In genomic region chr6:67567842-67568241, GRCh38 we compare ENCODE assay signal across 25 cellular contexts.
"Had no signal": no experiment of that assay in that cellular context is flagged by ENCODE, and none has a peak within 500 bp of the region (broad histone marks: within the 10 kb centered on the region; RNA-seq: fewer than 3 reads in every experiment).

No MANE protein-coding gene starts in this region.

- H3K36me3 ChIP-seq: esophagus squamous epithelium, gastrocnemius medialis, heart right ventricle, left lung, lower lobe of right lung had no signal

- H3K27ac Mint-ChIP-seq: dendritic cell treated with granulocyte-macrophage colony-stimulating factor and Interleukin-4, amounts not matched to agents 40 ng/mL and 50 ng/mL, for 4 days; effector memory CD8-positive, alpha-beta T cell; endodermal cell; mesothelial cell of epicardium; naive B cell; naive thymus-derived CD8-positive, alpha-beta T cell had no signal

- ATAC-seq: effector memory CD8-positive, alpha-beta T cell; esophagus mucosa; gastrocnemius medialis; heart right ventricle; left cardiac atrium; left lung; left ventricle myocardium superior; lower lobe of right lung; mucosa of descending colon; naive thymus-derived CD8-positive, alpha-beta T cell had no signal

- H3K27me3 ChIP-seq: esophagus squamous epithelium, gastrocnemius medialis, heart right ventricle, left lung had no signal

- H3K4me3 ChIP-seq: esophagus squamous epithelium, gastrocnemius medialis, heart right ventricle, left lung, lower lobe of right lung, mucosa of descending colon had no signal

- H3K27me3 Mint-ChIP-seq: dendritic cell treated with granulocyte-macrophage colony-stimulating factor and Interleukin-4, amounts not matched to agents 40 ng/mL and 50 ng/mL, for 4 days; effector memory CD8-positive, alpha-beta T cell; naive B cell; naive thymus-derived CD8-positive, alpha-beta T cell had no signal

- H3K36me3 Mint-ChIP-seq: mesothelial cell of epicardium; naive B cell; naive thymus-derived CD8-positive, alpha-beta T cell had no signal

- H3K4me1 Mint-ChIP-seq: endodermal cell; mesothelial cell of epicardium; naive B cell; naive thymus-derived CD8-positive, alpha-beta T cell had no signal

- DNase-seq: cortex of kidney; effector CD8-positive, alpha-beta T cell; effector memory CD8-positive, alpha-beta T cell; endodermal cell; erythroblast; esophagus squamous epithelium; foreskin fibroblast; foreskin melanocyte; gastrocnemius medialis; glutamatergic neuron; head of caudate nucleus; heart right ventricle; hippocampal formation; left cardiac atrium; left lung; left ventricle myocardium superior; lower lobe of right lung; mesenchymal stem cell; mucosa of descending colon; naive B cell; naive thymus-derived CD8-positive, alpha-beta T cell had no signal

- H3K4me3 Mint-ChIP-seq: dendritic cell treated with granulocyte-macrophage colony-stimulating factor and Interleukin-4, amounts not matched to agents 40 ng/mL and 50 ng/mL, for 4 days; effector memory CD8-positive, alpha-beta T cell; endodermal cell; mesothelial cell of epicardium; naive B cell; naive thymus-derived CD8-positive, alpha-beta T cell had no signal

- H3K4me1 ChIP-seq: esophagus squamous epithelium, gastrocnemius medialis, heart right ventricle, left lung, lower lobe of right lung had no signal

- H3K27ac ChIP-seq: epithelial cell of prostate, esophagus squamous epithelium, gastrocnemius medialis, heart right ventricle, left lung, lower lobe of right lung had no signal

- H3K9me3 ChIP-seq: esophagus squamous epithelium, gastrocnemius medialis, lower lobe of right lung had no signal
